1 cellular context compared by ENCODE assay signal in genomic region chr1:235297579-235297978, GRCh38.
TF ChIP-seq lines count a peak whose summit lies in the region.

No MANE protein-coding gene starts in this region.

TF ChIP-seq in HEK293, 187 proteins besides CTCF, POLR2A, EP300 and RAD21 (continued from another document):
- TF ChIP-seq ZSCAN4 (tag by site-specific recombination; IDR thresholded peaks at IDR 0.05) (no peak), ZNF747 (tag by site-specific recombination; IDR thresholded peaks at IDR 0.05) (no peak), ZFP69B (tag by site-specific recombination; IDR thresholded peaks at IDR 0.05) (no peak), ZNF837 (tag by site-specific recombination; IDR thresholded peaks at IDR 0.05) (no peak), SP7 (tag by site-specific recombination; IDR thresholded peaks at IDR 0.05) (peak; percentile 41; the same call in 1 of the 2 replicates)
